ENCODE assay signal across 18 cellular contexts in genomic region chr3:35670408-35670807, GRCh38. TPM values are rescaled to one million over a fixed set of nuclear protein-coding genes. Genes with fewer than 3 reads are reported as not detected.
A peak's percentile ranks its signal among the peaks of the same experiment; 100 is the strongest.
DNase-seq lines count a peak whose midpoint lies in the region; TF ChIP-seq lines count a peak whose summit lies in the region.
"Had no signal": no experiment of that assay in that cellular context is flagged by ENCODE, and none has a peak within 500 bp of the region (broad histone marks: within the 10 kb centered on the region; RNA-seq: fewer than 3 reads in every experiment).

No MANE protein-coding gene starts in this region.

- H3K4me3 ChIP-seq in skeletal muscle tissue (ENCODE audit: low read length in 3 of 3): peak overlapping the region in 2 of 3 donors; percentile 0 to 15
- no peak overlapping the region for H3K4me3 ChIP-seq in breast epithelium

- H3K9ac ChIP-seq in skeletal muscle tissue (ENCODE audit: low read depth in 1 of 3, low read length in 3 of 3): peak overlapping the region in 2 of 3 donors; percentile 18 to 52

- H3K27ac ChIP-seq in KOPT-K1 (ENCODE audit: low read depth, low read length, poor library complexity, severe bottlenecking): peak overlapping the region; percentile 59
- peak overlapping the region; percentile 75 for H3K27ac ChIP-seq in angular gyrus (ENCODE audit: low read depth, low read length)
- H3K27ac ChIP-seq in layer of hippocampus (ENCODE audit: low read depth, low read length): peak overlapping the region; percentile 19
- H3K27ac ChIP-seq in skeletal muscle tissue (ENCODE audit: low read depth, low read length): peak overlapping the region; percentile 28
- H3K27ac ChIP-seq in breast epithelium: no peak overlapping the region

- H3K27me3 ChIP-seq in layer of hippocampus (ENCODE audit: control insufficient read depth, insufficient read depth, low read length) (no peaks in the 10 kb centered on the region), skeletal muscle tissue (ENCODE audit: control insufficient read depth in 3 of 3, insufficient read depth in 3 of 3, low read length in 3 of 3) (no peaks in the 10 kb centered on the region), breast epithelium (no peaks in the 10 kb centered on the region)

- no peak for TF ChIP-seq POLR2A in breast epithelium (IDR thresholded peaks at IDR 0.05)

- H3K36me3 ChIP-seq in KOPT-K1 (ENCODE audit: insufficient read depth, low read length) (no peaks in the 10 kb centered on the region), skeletal muscle tissue (ENCODE audit: control insufficient read depth in 3 of 3, insufficient read depth in 3 of 3, low read length in 3 of 3) (peaks cover 0 to 3% (median 0%) of the 10 kb centered on the region in 3 donors), breast epithelium (no peaks in the 10 kb centered on the region)

- intact Hi-C loops in breast epithelium (cut with DNase I; ENCODE audit: low total_unique reads): loop anchor here (5.0 kb wide), 1 partner anchor 1568 kb away; no protein-coding TSS in a partner anchor

- DNase-seq in breast epithelium (ENCODE audit: low spot score in 2 of 2) (no peak), H4 (ENCODE audit: low spot score) (no peak), COLO829 (ENCODE audit: low spot score) (no peak)
- no peak for DNase-seq in stimulated activated naive CD4-positive, alpha-beta T cell treated with Interleukin-2 at 50 U/mL for 16 hours (lab: John Stamatoyannopoulos, UW)
- DNase-seq: Calu3; CD4-positive, CD25-positive, alpha-beta regulatory T cell; DMS53; HCEC 1CT; NCI-H1436; NCI-H2029 treated with DMSO at 0.1 percent for 48 hours; NCI-H2171 treated with DMSO at 0.1 percent for 48 hours; NCI-H82 had no signal

- H3K4me1 ChIP-seq in skeletal muscle tissue (ENCODE audit: control insufficient read depth in 3 of 3, insufficient read depth in 3 of 3, low read length in 3 of 3) (peaks cover 14 to 29% (median 25%) of the 10 kb centered on the region in 3 donors), breast epithelium (no peaks in the 10 kb centered on the region)

- H3K9me3 ChIP-seq in KOPT-K1 (ENCODE audit: insufficient read depth, low read length, poor library complexity, severe bottlenecking) (no peaks in the 10 kb centered on the region), skeletal muscle tissue (ENCODE audit: control insufficient read depth in 3 of 3, low read length in 3 of 3) (no peaks in the 10 kb centered on the region), breast epithelium (no peaks in the 10 kb centered on the region)

- TF ChIP-seq CTCF in breast epithelium (IDR thresholded peaks at IDR 0.05): no peak

RNA-seq across cellular contexts. Expression of gene ARPP21, which starts 31.1 kb away (rescaled TPM):
- total RNA-seq in skeletal muscle tissue: 54.3 TPM
- total RNA-seq in breast epithelium: under 1 TPM in 1 of 3 donors, not detected in 2; 0.16 TPM
- total RNA-seq in H4 (2014; rRNA removed; shearing (Covaris generic)): 0.41 TPM in 1 of 2 replicates, not detected in the other
- total RNA-seq: Calu3; CD4-positive, CD25-positive, alpha-beta regulatory T cell; NCI-H460; SK-MEL-5 had no signal

Comparison
In these comparisons a context has a peak if more than half of its experiments do, and no peak if none do; other contexts are left out.
1. H3K27ac ChIP-seq: peak in KOPT-K1 (single experiment), angular gyrus (single experiment), layer of hippocampus (single experiment) and skeletal muscle tissue (single experiment); none in breast epithelium (0 of 2).
2. H3K4me3 ChIP-seq: peak in skeletal muscle tissue (2 of 3); none in breast epithelium (0 of 3).
3. RNA of gene ARPP21, which starts 31.1 kb away (total RNA-seq): 54.3 TPM in skeletal muscle tissue (single experiment); 0.41 TPM in H4 and 0.16 TPM in breast epithelium; every median in the first group is over 10 times any median in the second.